ENCODE assay signal across 8 cellular contexts in the genomic region with DNA sequence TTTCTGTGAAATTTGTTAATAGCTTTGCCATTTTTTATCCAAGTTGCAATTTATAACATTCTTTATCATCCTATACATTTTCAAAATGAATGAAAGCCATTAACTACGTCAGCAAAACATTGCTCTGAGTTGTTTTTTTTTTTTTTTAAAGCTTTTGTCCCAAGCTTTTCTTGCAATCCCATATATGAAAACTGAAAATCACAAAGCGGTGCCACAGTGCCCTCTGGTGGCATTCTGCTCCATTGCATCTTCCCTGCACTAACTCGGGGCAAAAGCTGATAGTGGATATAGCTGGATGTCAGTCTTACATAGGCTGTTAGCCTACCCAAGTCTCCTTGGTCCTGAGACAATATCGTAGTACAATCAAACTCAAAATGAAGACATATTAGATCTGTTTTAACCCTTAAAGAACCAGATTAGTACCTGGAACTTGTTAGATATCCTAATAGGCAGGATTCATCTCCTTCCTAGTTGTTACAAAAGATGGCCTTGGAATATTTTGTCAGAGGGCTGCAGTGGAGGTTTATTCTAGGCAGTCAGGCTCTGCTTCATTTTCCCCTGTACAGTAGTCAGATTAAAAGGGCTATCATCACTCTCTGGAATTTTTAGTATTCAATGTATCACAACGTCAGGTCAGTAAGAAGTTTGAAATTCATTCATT.
DNase-seq lines count a peak whose midpoint lies in the region; ATAC-seq and TF ChIP-seq lines count a peak whose summit lies in the region.

No MANE protein-coding gene starts in this region.

- no peak overlapping the region for H3K27ac ChIP-seq in AG04450 (ENCODE audit: low read depth, low read length)
- no peak overlapping the region for H3K27ac ChIP-seq in colonic mucosa
- H3K27ac ChIP-seq in liver (ENCODE audit: low read depth in 1 of 2, low read length in 2 of 2): no peak overlapping the region

- H3K27me3 Mint-ChIP-seq in activated B cell treated with CpG ODN at 0.5 μM for 24 hours: no peaks in the 10 kb centered on the region

- no peaks in the 10 kb centered on the region for H3K9me3 ChIP-seq in AG04450 (ENCODE audit: control insufficient read depth, insufficient read depth, low read length)
- no peaks in the 10 kb centered on the region for H3K9me3 ChIP-seq in colonic mucosa
- H3K9me3 ChIP-seq in liver (ENCODE audit: control insufficient read depth in 4 of 4, low read length in 3 of 4): no peaks in the 10 kb centered on the region

- TF ChIP-seq CTCF in AG04450 (IDR thresholded peaks at IDR 0.05; ENCODE audit: low read depth, low read length) (peak; percentile 90), activated B cell treated with CpG ODN at 0.5 μM for 24 hours (IDR thresholded peaks at IDR 0.05) (peak; percentile 99), colonic mucosa (IDR thresholded peaks at IDR 0.05) (peak; percentile 89), liver (IDR thresholded peaks at IDR 0.05; ENCODE audit: low read depth, low read length, missing input control) (peak; percentile 92)

- no peak overlapping the region for H3K4me3 ChIP-seq in AG04450 (ENCODE audit: low read depth, low read length)
- H3K4me3 ChIP-seq in colonic mucosa: no peak overlapping the region
- H3K4me3 ChIP-seq in liver (ENCODE audit: low read depth in 1 of 3, low read length in 3 of 3): no peak overlapping the region

- no peaks in the 10 kb centered on the region for H3K4me1 Mint-ChIP-seq in activated B cell treated with CpG ODN at 0.5 μM for 24 hours

- H3K9ac ChIP-seq in colonic mucosa (ENCODE audit: low read depth in 2 of 2, low read length in 2 of 2): no peak overlapping the region
- H3K9ac ChIP-seq in liver (ENCODE audit: low read depth in 1 of 2, low read length in 2 of 2): no peak overlapping the region

- TF ChIP-seq POLR2A in GM18505 (IDR thresholded peaks at IDR 0.05; ENCODE audit: borderline replicate concordance, extremely low read depth, insufficient read depth, insufficient read length): no peak

- no peak overlapping the region for H3K27ac Mint-ChIP-seq in activated B cell treated with CpG ODN at 0.5 μM for 24 hours

- H3K4me3 Mint-ChIP-seq in activated B cell treated with CpG ODN at 0.5 μM for 24 hours: no peak overlapping the region

- CTCF ChIA-PET in AG04450 (lab: Charles Lee): interaction anchor here (0.6 to 3.6 kb wide), 29 partner anchors 8 to 1849 kb away, joined by 3 to 24 read pairs (median 5); no protein-coding TSS in a partner anchor
- CTCF ChIA-PET in activated B cell treated with CpG ODN at 0.5 μM for 24 hours (lab: Charles Lee): interaction anchor here (0.6 to 1.8 kb wide), 20 partner anchors 9 to 1376 kb away, joined by 3 to 20 read pairs (median 4); no protein-coding TSS in a partner anchor

- intact Hi-C loops in activated B cell treated with CpG ODN at 0.5 μM for 24 hours (cut with micrococcal nuclease): loop anchor here (1.0 to 5.0 kb wide), 2 partner anchors 151 to 337 kb away; no protein-coding TSS in a partner anchor
- intact Hi-C loops in colonic mucosa (cut with DNase I): loop anchor here (10.0 kb wide), 1 partner anchor 348 kb away; no protein-coding TSS in a partner anchor

- H3K4me1 ChIP-seq in colonic mucosa: no peaks in the 10 kb centered on the region
- H3K4me1 ChIP-seq in liver (ENCODE audit: control insufficient read depth in 4 of 4, insufficient read depth in 4 of 4, low read length in 3 of 4): no peaks in the 10 kb centered on the region

- WGBS in liver: 23% methylated on average over 5 of the region's 5 CpGs

- H3K27me3 ChIP-seq in AG04450 (ENCODE audit: control insufficient read depth, insufficient read depth, low read length) (no peaks in the 10 kb centered on the region), colonic mucosa (no peaks in the 10 kb centered on the region), liver (ENCODE audit: control insufficient read depth in 4 of 4, insufficient read depth in 4 of 4, low read length in 3 of 4) (no peaks in the 10 kb centered on the region)

- peak; percentile 82 to 89 for TF ChIP-seq RAD21 in liver (IDR thresholded peaks at IDR 0.05)

- DNase-seq in AG04450 (ENCODE audit: low read depth, low spot score) (peak; percentile 8), NCI-H2081 treated with DMSO at 0.1 percent for 48 hours (lab: John Stamatoyannopoulos, UW) (peak; percentile 24), activated B cell treated with CpG ODN at 0.5 μM for 24 hours (peak; percentile 28), colonic mucosa (peak; percentile 63)
- peak; percentile 6 for DNase-seq in stimulated activated CD8-positive, alpha-beta memory T cell treated with anti-CD3 and anti-CD28 coated beads, Interleukin-12 subunit alpha, Interleukin-12 subunit beta, amount 100 ng/mL, for 1 hour (ENCODE audit: low read depth)

- ATAC-seq in GM18505 (IDR thresholded peaks at IDR 0.05; ENCODE audit: unreplicated experiment) (peak; percentile 77), HG02970 (IDR thresholded peaks at IDR 0.05; ENCODE audit: low FRiP score, unreplicated experiment) (peak; percentile 78), activated B cell treated with CpG ODN at 0.5 μM for 24 hours (ENCODE audit: low read depth) (peak; percentile 57)

- H3K9me3 Mint-ChIP-seq in activated B cell treated with CpG ODN at 0.5 μM for 24 hours: no peaks in the 10 kb centered on the region

- no peaks in the 10 kb centered on the region for H3K36me3 Mint-ChIP-seq in activated B cell treated with CpG ODN at 0.5 μM for 24 hours (ENCODE audit: low read depth)

- H3K36me3 ChIP-seq in colonic mucosa: no peaks in the 10 kb centered on the region
- H3K36me3 ChIP-seq in liver (ENCODE audit: control insufficient read depth in 4 of 4, insufficient read depth in 3 of 4, low read depth in 1 of 4, low read length in 3 of 4): no peaks in the 10 kb centered on the region

- POLR2A ChIA-PET in AG04450 (lab: Yijun Ruan, JAX): interaction anchor here (0.7 kb wide), 1 partner anchor 21 kb away, joined by 3 read pairs; no protein-coding TSS in a partner anchor
- POLR2A ChIA-PET in activated B cell treated with CpG ODN at 0.5 μM for 24 hours (lab: Charles Lee): no interaction called here

TF ChIP-seq in liver, 16 proteins besides CTCF, POLR2A, EP300 and RAD21:
- no peak for TF ChIP-seq NR2F2 (IDR thresholded peaks at IDR 0.05)
- TF ChIP-seq EGR1 (IDR thresholded peaks at IDR 0.05; ENCODE audit: low read depth in 2 of 2): no peak
- no peak for TF ChIP-seq RXRA (IDR thresholded peaks at IDR 0.05)
- TF ChIP-seq, protein P1, sequence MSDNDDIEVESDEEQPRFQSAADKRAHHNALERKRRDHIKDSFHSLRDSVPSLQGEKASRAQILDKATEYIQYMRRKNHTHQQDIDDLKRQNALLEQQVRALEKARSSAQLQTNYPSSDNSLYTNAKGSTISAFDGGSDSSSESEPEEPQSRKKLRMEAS (IDR thresholded peaks at IDR 0.05): no peak
- TF ChIP-seq GABPA (IDR thresholded peaks at IDR 0.05 in 1 of 2, conservative IDR thresholded peaks at IDR 0.05 in 1 of 2): no peak
- TF ChIP-seq YY1 (IDR thresholded peaks at IDR 0.05): no peak
- TF ChIP-seq, protein P2, sequence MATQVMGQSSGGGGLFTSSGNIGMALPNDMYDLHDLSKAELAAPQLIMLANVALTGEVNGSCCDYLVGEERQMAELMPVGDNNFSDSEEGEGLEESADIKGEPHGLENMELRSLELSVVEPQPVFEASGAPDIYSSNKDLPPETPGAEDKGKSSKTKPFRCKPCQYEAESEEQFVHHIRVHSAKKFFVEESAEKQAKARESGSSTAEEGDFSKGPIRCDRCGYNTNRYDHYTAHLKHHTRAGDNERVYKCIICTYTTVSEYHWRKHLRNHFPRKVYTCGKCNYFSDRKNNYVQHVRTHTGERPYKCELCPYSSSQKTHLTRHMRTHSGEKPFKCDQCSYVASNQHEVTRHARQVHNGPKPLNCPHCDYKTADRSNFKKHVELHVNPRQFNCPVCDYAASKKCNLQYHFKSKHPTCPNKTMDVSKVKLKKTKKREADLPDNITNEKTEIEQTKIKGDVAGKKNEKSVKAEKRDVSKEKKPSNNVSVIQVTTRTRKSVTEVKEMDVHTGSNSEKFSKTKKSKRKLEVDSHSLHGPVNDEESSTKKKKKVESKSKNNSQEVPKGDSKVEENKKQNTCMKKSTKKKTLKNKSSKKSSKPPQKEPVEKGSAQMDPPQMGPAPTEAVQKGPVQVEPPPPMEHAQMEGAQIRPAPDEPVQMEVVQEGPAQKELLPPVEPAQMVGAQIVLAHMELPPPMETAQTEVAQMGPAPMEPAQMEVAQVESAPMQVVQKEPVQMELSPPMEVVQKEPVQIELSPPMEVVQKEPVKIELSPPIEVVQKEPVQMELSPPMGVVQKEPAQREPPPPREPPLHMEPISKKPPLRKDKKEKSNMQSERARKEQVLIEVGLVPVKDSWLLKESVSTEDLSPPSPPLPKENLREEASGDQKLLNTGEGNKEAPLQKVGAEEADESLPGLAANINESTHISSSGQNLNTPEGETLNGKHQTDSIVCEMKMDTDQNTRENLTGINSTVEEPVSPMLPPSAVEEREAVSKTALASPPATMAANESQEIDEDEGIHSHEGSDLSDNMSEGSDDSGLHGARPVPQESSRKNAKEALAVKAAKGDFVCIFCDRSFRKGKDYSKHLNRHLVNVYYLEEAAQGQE (IDR thresholded peaks at IDR 0.05): no peak
- TF ChIP-seq, protein P3, sequence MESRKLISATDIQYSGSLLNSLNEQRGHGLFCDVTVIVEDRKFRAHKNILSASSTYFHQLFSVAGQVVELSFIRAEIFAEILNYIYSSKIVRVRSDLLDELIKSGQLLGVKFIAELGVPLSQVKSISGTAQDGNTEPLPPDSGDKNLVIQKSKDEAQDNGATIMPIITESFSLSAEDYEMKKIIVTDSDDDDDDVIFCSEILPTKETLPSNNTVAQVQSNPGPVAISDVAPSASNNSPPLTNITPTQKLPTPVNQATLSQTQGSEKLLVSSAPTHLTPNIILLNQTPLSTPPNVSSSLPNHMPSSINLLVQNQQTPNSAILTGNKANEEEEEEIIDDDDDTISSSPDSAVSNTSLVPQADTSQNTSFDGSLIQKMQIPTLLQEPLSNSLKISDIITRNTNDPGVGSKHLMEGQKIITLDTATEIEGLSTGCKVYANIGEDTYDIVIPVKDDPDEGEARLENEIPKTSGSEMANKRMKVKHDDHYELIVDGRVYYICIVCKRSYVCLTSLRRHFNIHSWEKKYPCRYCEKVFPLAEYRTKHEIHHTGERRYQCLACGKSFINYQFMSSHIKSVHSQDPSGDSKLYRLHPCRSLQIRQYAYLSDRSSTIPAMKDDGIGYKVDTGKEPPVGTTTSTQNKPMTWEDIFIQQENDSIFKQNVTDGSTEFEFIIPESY (IDR thresholded peaks at IDR 0.05): no peak
- TF ChIP-seq, protein P4, sequence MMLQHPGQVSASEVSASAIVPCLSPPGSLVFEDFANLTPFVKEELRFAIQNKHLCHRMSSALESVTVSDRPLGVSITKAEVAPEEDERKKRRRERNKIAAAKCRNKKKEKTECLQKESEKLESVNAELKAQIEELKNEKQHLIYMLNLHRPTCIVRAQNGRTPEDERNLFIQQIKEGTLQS (IDR thresholded peaks at IDR 0.05): no peak
- TF ChIP-seq HNF4A (conservative IDR thresholded peaks at IDR 0.05): no peak
- no peak for TF ChIP-seq TAF1 (conservative IDR thresholded peaks at IDR 0.05)
- no peak for TF ChIP-seq FOXA2 (IDR thresholded peaks at IDR 0.05)
- TF ChIP-seq JUND (IDR thresholded peaks at IDR 0.05): no peak
- no peak for TF ChIP-seq FOXA1 (IDR thresholded peaks at IDR 0.05)
- TF ChIP-seq SP1 (IDR thresholded peaks at IDR 0.05): no peak
- TF ChIP-seq HNF4G (IDR thresholded peaks at IDR 0.05): no peak

Comparison
In these comparisons a context has a peak if more than half of its experiments do, and no peak if none do; other contexts are left out.
1. DNase-seq: peak in every context shown above with its lines; median percentile 63 in colonic mucosa; 28 in activated B cell treated with CpG ODN at 0.5 μM for 24 hours; 24 in NCI-H2081 treated with DMSO at 0.1 percent for 48 hours; 8 in AG04450; 6 in stimulated activated CD8-positive, alpha-beta memory T cell treated with anti-CD3 and anti-CD28 coated beads, Interleukin-12 subunit alpha, Interleukin-12 subunit beta, amount 100 ng/mL, for 1 hour.